Comparison of ENCODE assay signal across 1 cellular context in genomic region chr3:11162401-11163345, GRCh38.
A peak's percentile ranks its signal among the peaks of the same experiment; 100 is the strongest.
TF ChIP-seq lines count a peak whose summit lies in the region.

No MANE protein-coding gene starts in this region.

TF ChIP-seq in K562, 482 proteins besides CTCF, POLR2A, EP300 and RAD21 (continued from another document):
- TF ChIP-seq ZNF592 (IDR thresholded peaks at IDR 0.05) (no peak), CTCFL (IDR thresholded peaks at IDR 0.05; ENCODE audit: borderline replicate concordance, insufficient read depth, low read depth, low read length, poor library complexity, severe bottlenecking) (no peak), MECOM (CRISPR knock-in tag; IDR thresholded peaks at IDR 0.05) (no peak), TEAD4 (IDR thresholded peaks at IDR 0.05; ENCODE audit: low read length) (no peak), TEAD4 (CRISPR knock-in tag; IDR thresholded peaks at IDR 0.05; ENCODE audit: borderline replicate concordance) (no peak), KDM1A (IDR thresholded peaks at IDR 0.05) (peak; percentile 25 to 45; a peak in 1 of 4 replicates), ZFP30 (CRISPR knock-in tag; IDR thresholded peaks at IDR 0.05; ENCODE audit: borderline replicate concordance) (no peak), SMC3 (conservative IDR thresholded peaks at IDR 0.05; ENCODE audit: insufficient read depth, low read depth, low read length) (no peak), TRIM24 (IDR thresholded peaks at IDR 0.05) (no peak), PRPF4 (IDR thresholded peaks at IDR 0.05; ENCODE audit: insufficient read depth, low read depth, low read length, poor library complexity, severe bottlenecking) (no peak), ZFP1 (CRISPR knock-in tag; IDR thresholded peaks at IDR 0.05) (no peak), KDM5B (IDR thresholded peaks at IDR 0.05; ENCODE audit: insufficient replicate concordance, low read depth, low read length) (no peak), PBX2 (CRISPR knock-in tag; IDR thresholded peaks at IDR 0.05; ENCODE audit: low read depth) (no peak), PBX2 (tag; conservative IDR thresholded peaks at IDR 0.05; ENCODE audit: low read depth) (no peak), EHMT2 (IDR thresholded peaks at IDR 0.05) (no peak), NFRKB (IDR thresholded peaks at IDR 0.05; ENCODE audit: low read depth) (no peak), HMGN3 (IDR thresholded peaks at IDR 0.05; ENCODE audit: borderline replicate concordance, extremely low read depth, insufficient read length, low read depth, low read length) (no peak), ZBTB12 (CRISPR knock-in tag; IDR thresholded peaks at IDR 0.05) (no peak)
TF ChIP-seq in K562: peak in this region for 5.
